15 cellular contexts compared by ENCODE assay signal in genomic region chr14:26866741-26867140, GRCh38.
DNase-seq lines count a peak whose midpoint lies in the region; ATAC-seq, FAIRE-seq and TF ChIP-seq lines count a peak whose summit lies in the region.
"Had no signal": no experiment of that assay in that cellular context is flagged by ENCODE, and none has a peak within 500 bp of the region (broad histone marks: within the 10 kb centered on the region; RNA-seq: fewer than 3 reads in every experiment).

No MANE protein-coding gene starts in this region.

- no peak for TF ChIP-seq POLR2A in H54 (IDR thresholded peaks at IDR 0.05; ENCODE audit: low read depth, low read length)

- H3F3A ChIP-seq in PC-3 (ENCODE audit: low read length, unreplicated experiment) = no peaks in the 10 kb centered on the region

- H3K9me3 Mint-ChIP-seq in endothelial cell (ENCODE audit: unreplicated experiment) = no peaks in the 10 kb centered on the region
- H3K9me3 Mint-ChIP-seq: CD14-positive monocyte had no signal

- in situ Hi-C loops in G401 (cut with HindIII; ENCODE audit: low sequenced_read_pairs) = no loop called here

- POLR2A ChIA-PET in PC-3 (lab: Charles Lee; ENCODE audit: unreplicated experiment) = no interaction called here

- no peaks in the 10 kb centered on the region for H4K20me1 ChIP-seq in PC-3 (ENCODE audit: low read length)

- no peaks in the 10 kb centered on the region for H3K79me2 ChIP-seq in PC-3 (ENCODE audit: low read length)

- no peak for ATAC-seq in PC-3
- ATAC-seq: K562 had no signal

- H3K4me2 ChIP-seq in PC-3 (ENCODE audit: low read length) = peak overlapping the region; percentile 69

- FAIRE-seq in kidney (lab: Jason Lieb, UNC) (peak; percentile 8), H54 (lab: Jason Lieb, UNC) (no peak)
- FAIRE-seq: GM12892, H1, K562 had no signal

- H3K27ac ChIP-seq in PC-3 (ENCODE audit: low read length) = no peak overlapping the region
- no peak overlapping the region for H3K27ac ChIP-seq in kidney (ENCODE audit: low read depth in 2 of 2, low read length in 2 of 2)
- H3K27ac ChIP-seq: HL-60 had no signal

- H3K9me2 ChIP-seq in PC-3 (replicated peaks; ENCODE audit: low read length) = no peaks in the 10 kb centered on the region

- peak; percentile 66 for DNase-seq in G401 (ENCODE audit: low spot score)
- no peak for DNase-seq in PC-3
- no peak for DNase-seq in kidney
- DNase-seq in putamen (ENCODE audit: low spot score) = peak; percentile 26
- no peak for DNase-seq in superior temporal gyrus (ENCODE audit: extremely low spot score)
- no peak for DNase-seq in H54 (ENCODE audit: insufficient read length, low spot score)
- no peak for DNase-seq in endothelial cell (ENCODE audit: low spot score)
- DNase-seq: CD8-positive, alpha-beta memory T cell; HFFc6 had no signal

- no peaks in the 10 kb centered on the region for H3K27me3 ChIP-seq in PC-3 (ENCODE audit: low read length)

- H3K4me3 ChIP-seq in PC-3 (ENCODE audit: low read length) (no peak overlapping the region), kidney (ENCODE audit: low read length in 2 of 2) (no peak overlapping the region)
- H3K4me3 ChIP-seq: K562 had no signal

- H3K9me3 ChIP-seq in PC-3 (ENCODE audit: low read length) (no peaks in the 10 kb centered on the region), kidney (ENCODE audit: control insufficient read depth in 1 of 2, low read length in 2 of 2) (no peaks in the 10 kb centered on the region)
- H3K9me3 ChIP-seq: Caco-2 had no signal

- H3K36me3 ChIP-seq in PC-3 (ENCODE audit: low read depth, low read length) = no peaks in the 10 kb centered on the region
- H3K36me3 ChIP-seq in kidney (ENCODE audit: control insufficient read depth in 1 of 2, insufficient read depth in 2 of 2, low read length in 2 of 2) = no peaks in the 10 kb centered on the region

- CTCF ChIA-PET in PC-3 (lab: Charles Lee) = no interaction called here

- no peaks in the 10 kb centered on the region for H3K27me3 Mint-ChIP-seq in endothelial cell (ENCODE audit: unreplicated experiment)
- H3K27me3 Mint-ChIP-seq: CD8-positive, alpha-beta memory T cell had no signal

- no peak overlapping the region for H3K9ac ChIP-seq in PC-3 (ENCODE audit: low read length)
- H3K9ac ChIP-seq in kidney (ENCODE audit: low read length in 2 of 2) = no peak overlapping the region

- H2AFZ ChIP-seq in PC-3 (ENCODE audit: low read length) = no peak overlapping the region

- no TSS peak for BruUV-seq in PC-3 (replicated peaks; lab: Mats Ljungman, UMichigan)

- H3K36me3 Mint-ChIP-seq in endothelial cell (ENCODE audit: low read depth, unreplicated experiment) = no peaks in the 10 kb centered on the region
- H3K36me3 Mint-ChIP-seq: CD14-positive monocyte; CD8-positive, alpha-beta memory T cell had no signal

- no peak overlapping the region for H3K4me3 Mint-ChIP-seq in endothelial cell (ENCODE audit: unreplicated experiment)
- H3K4me3 Mint-ChIP-seq: CD14-positive monocyte; CD8-positive, alpha-beta memory T cell; HFFc6 had no signal

- H3K4me1 ChIP-seq in PC-3 (ENCODE audit: insufficient read depth, low read length) (peaks cover 24% of the 10 kb centered on the region), kidney (ENCODE audit: control insufficient read depth in 1 of 2, insufficient read depth in 1 of 2, low read depth in 1 of 2, low read length in 2 of 2) (no peaks in the 10 kb centered on the region)
- H3K4me1 ChIP-seq: Caco-2 had no signal

- intact Hi-C loops in PC-3 (cut with micrococcal nuclease) = loop anchor here (1.0 to 10.0 kb wide), 3 partner anchors 24 to 192 kb away; no protein-coding TSS in a partner anchor
- intact Hi-C loops in kidney (cut with DNase I) = no loop called here

- no peak overlapping the region for H3K27ac Mint-ChIP-seq in endothelial cell (ENCODE audit: unreplicated experiment)
- H3K27ac Mint-ChIP-seq: CD14-positive monocyte; CD8-positive, alpha-beta memory T cell; HFFc6 had no signal

- no peak for TF ChIP-seq CTCF in PC-3 (conservative IDR thresholded peaks at IDR 0.05; ENCODE audit: low read depth, low read length)
- no peak for TF ChIP-seq CTCF in kidney (IDR thresholded peaks at IDR 0.05; ENCODE audit: borderline replicate concordance, extremely low read depth, insufficient read depth)
- no peak for TF ChIP-seq CTCF in endothelial cell (IDR thresholded peaks at IDR 0.05; ENCODE audit: unreplicated experiment)

- peaks cover 10% of the 10 kb centered on the region for H3K4me1 Mint-ChIP-seq in endothelial cell (ENCODE audit: unreplicated experiment)
- H3K4me1 Mint-ChIP-seq: CD14-positive monocyte; CD8-positive, alpha-beta memory T cell had no signal

Comparison
In these comparisons a context has a peak if more than half of its experiments do, and no peak if none do; other contexts are left out.
1. DNase-seq: peak in G401 (single experiment) and putamen (single experiment); none in PC-3 (single experiment), kidney (single experiment), superior temporal gyrus (single experiment), H54 (single experiment) and endothelial cell (single experiment).